ENCODE assay signal across 8 cellular contexts in genomic region chr10:17910144-17910789, GRCh38. TPM values are rescaled to one million over a fixed set of nuclear protein-coding genes. Genes with fewer than 3 reads are reported as not detected.
DNase-seq lines count a peak whose midpoint lies in the region; ATAC-seq and TF ChIP-seq lines count a peak whose summit lies in the region.

No MANE protein-coding gene starts in this region.

- no peak for ATAC-seq in activated CD4-positive, alpha-beta T cell treated with anti-CD3 and anti-CD28 coated beads for 36 hours
- ATAC-seq in HG02798 (IDR thresholded peaks at IDR 0.05; ENCODE audit: poor library complexity, unreplicated experiment): peak; percentile 59
- peak; percentile 72 for ATAC-seq in mucosa of descending colon
- ATAC-seq in GM21737 (IDR thresholded peaks at IDR 0.05; ENCODE audit: unreplicated experiment): no peak

- peak; percentile 26 for DNase-seq in activated CD4-positive, alpha-beta T cell treated with anti-CD3 and anti-CD28 coated beads for 36 hours
- no peak for DNase-seq in activated CD4-positive, alpha-beta T cell treated with anti-CD3 and anti-CD28 coated beads for 4 hours
- DNase-seq in dermis microvascular lymphatic vessel endothelial cell (ENCODE audit: low read depth in 2 of 2) (peak; percentile 23 to 50), mucosa of descending colon (peak in 1 of 3 donors; percentile 79), UCSD-AML1 (lab: John Stamatoyannopoulos, UW; ENCODE audit: unreplicated experiment) (no peak)

- H2AFZ ChIP-seq in OCI-LY3 (ENCODE audit: low read depth, low read length): peak overlapping the region; percentile 94

- TF ChIP-seq CTCF in OCI-LY3 (IDR thresholded peaks at IDR 0.05; ENCODE audit: low read depth, low read length) (peak; percentile 74), mucosa of descending colon (IDR thresholded peaks at IDR 0.05) (peak; percentile 19)

- H3K27me3 Mint-ChIP-seq in activated CD4-positive, alpha-beta T cell treated with anti-CD3 and anti-CD28 coated beads for 36 hours: peaks cover 2% of the 10 kb centered on the region

- H3K27ac Mint-ChIP-seq in activated CD4-positive, alpha-beta T cell treated with anti-CD3 and anti-CD28 coated beads for 36 hours: no peak overlapping the region

- H3K4me2 ChIP-seq in OCI-LY3 (ENCODE audit: low read length): peak overlapping the region; percentile 68

- no peak overlapping the region for H3K27ac ChIP-seq in OCI-LY3 (ENCODE audit: low read length)

- no peaks in the 10 kb centered on the region for H3K36me3 ChIP-seq in OCI-LY3 (replicated peaks; ENCODE audit: low read depth, low read length)
- no peaks in the 10 kb centered on the region for H3K36me3 ChIP-seq in mucosa of descending colon (ENCODE audit: low read depth)

- POLR2A ChIA-PET in activated CD4-positive, alpha-beta T cell treated with anti-CD3 and anti-CD28 coated beads for 36 hours (lab: Charles Lee): no interaction called here

- peaks cover 2% of the 10 kb centered on the region for H3K9me3 Mint-ChIP-seq in activated CD4-positive, alpha-beta T cell treated with anti-CD3 and anti-CD28 coated beads for 36 hours (ENCODE audit: low read depth)

- H3K27me3 ChIP-seq in OCI-LY3 (ENCODE audit: low read depth, low read length): no peaks in the 10 kb centered on the region

- H3K9ac ChIP-seq in OCI-LY3 (ENCODE audit: low read length): peak overlapping the region; percentile 32

- H4K20me1 ChIP-seq in OCI-LY3 (ENCODE audit: insufficient read depth, low read length): no peaks in the 10 kb centered on the region

- H3K36me3 Mint-ChIP-seq in activated CD4-positive, alpha-beta T cell treated with anti-CD3 and anti-CD28 coated beads for 36 hours (ENCODE audit: low read depth): no peaks in the 10 kb centered on the region

- no peaks in the 10 kb centered on the region for H3K79me2 ChIP-seq in OCI-LY3 (ENCODE audit: low read length)

- CTCF ChIA-PET in activated CD4-positive, alpha-beta T cell treated with anti-CD3 and anti-CD28 coated beads for 36 hours (lab: Charles Lee): interaction anchor here (1.0 kb wide), 1 partner anchor 170 kb away, joined by 3 read pairs; no protein-coding TSS in a partner anchor

- no peak overlapping the region for H3K4me3 Mint-ChIP-seq in activated CD4-positive, alpha-beta T cell treated with anti-CD3 and anti-CD28 coated beads for 36 hours

- H3K4me1 ChIP-seq in OCI-LY3 (ENCODE audit: low read length) (peaks cover 7% of the 10 kb centered on the region), mucosa of descending colon (ENCODE audit: low read depth) (no peaks in the 10 kb centered on the region)

- H3K9me3 ChIP-seq in OCI-LY3 (ENCODE audit: insufficient read depth, low read length) (no peaks in the 10 kb centered on the region), mucosa of descending colon (no peaks in the 10 kb centered on the region)

- intact Hi-C loops in activated CD4-positive, alpha-beta T cell treated with anti-CD3 and anti-CD28 coated beads for 36 hours (cut with DNase I, micrococcal nuclease): loop anchor here in 1 of 2 experiments (2.0 to 10.0 kb wide), 3 partner anchors 195 to 329 kb away; no protein-coding TSS in a partner anchor
- intact Hi-C loops in mucosa of descending colon (cut with DNase I, micrococcal nuclease): loop anchor here in 1 of 2 donors (10.0 kb wide), 1 partner anchor 325 kb away; no protein-coding TSS in a partner anchor

- H3K4me3 ChIP-seq in OCI-LY3 (ENCODE audit: low read length) (peak overlapping the region; percentile 55), mucosa of descending colon (no peak overlapping the region)

- no peaks in the 10 kb centered on the region for H3K4me1 Mint-ChIP-seq in activated CD4-positive, alpha-beta T cell treated with anti-CD3 and anti-CD28 coated beads for 36 hours

RNA-seq across cellular contexts. Expression of gene SLC39A12, which starts 41.5 kb away (rescaled TPM):
- not detected for total RNA-seq in activated CD4-positive, alpha-beta T cell treated with anti-CD3 and anti-CD28 coated beads for 36 hours
- total RNA-seq in dermis microvascular lymphatic vessel endothelial cell (under 0.01 TPM in 1 of 2 replicates, not detected in the other), mucosa of descending colon (under 1 TPM in 2 of 3 donors, not detected in 1; 0.09 to 0.14 TPM)

Comparison
In these comparisons a context has a peak if more than half of its experiments do, and no peak if none do; other contexts are left out.
1. DNase-seq: peak in activated CD4-positive, alpha-beta T cell treated with anti-CD3 and anti-CD28 coated beads for 36 hours (single experiment) and dermis microvascular lymphatic vessel endothelial cell (2 of 2); none in activated CD4-positive, alpha-beta T cell treated with anti-CD3 and anti-CD28 coated beads for 4 hours (0 of 2) and UCSD-AML1 (single experiment).
2. ATAC-seq: peak in HG02798 (single experiment) and mucosa of descending colon (single experiment); none in activated CD4-positive, alpha-beta T cell treated with anti-CD3 and anti-CD28 coated beads for 36 hours (single experiment) and GM21737 (single experiment).